In genomic region chr7:40134428-40135423, GRCh38 we compare ENCODE assay signal across 8 cellular contexts. TPM values are rescaled to one million over a fixed set of nuclear protein-coding genes. Genes with fewer than 3 reads are reported as not detected.
DNase-seq lines count a peak whose midpoint lies in the region; ATAC-seq and TF ChIP-seq lines count a peak whose summit lies in the region.

Gene MPLKIP, minus strand, starts transcription at chr7:40134622. Its CDS starts 55 bp downstream, at chr7:40134567.
Gene SUGCT, plus strand, starts transcription at chr7:40135005.

- peaks cover 3% of the 10 kb centered on the region for H3K4me1 ChIP-seq in endodermal cell (ENCODE audit: control insufficient read depth, insufficient read depth, low read length)
- H3K4me1 ChIP-seq in mesodermal cell (ENCODE audit: control insufficient read depth, insufficient read depth, low read length, poor library complexity, severe bottlenecking): no peaks in the 10 kb centered on the region

- peak; percentile 88 for ATAC-seq in GM21367 (IDR thresholded peaks at IDR 0.05; ENCODE audit: unreplicated experiment)

- WGBS in endodermal cell (ENCODE audit: insufficient coverage in 1 of 2, insufficient read length in 1 of 2), 2 experiments: 2 to 8% methylated on average over 36 to 90 of the region's 90 CpGs
- 0 to 2% methylated on average over 56 to 78 of the region's 90 CpGs for WGBS in mesodermal cell (ENCODE audit: insufficient coverage in 2 of 2), 2 experiments

- BruUV-seq in Calu3 (replicated peaks; lab: Mats Ljungman, UMichigan): no TSS peak

- H3K4me3 Mint-ChIP-seq in Calu3 (ENCODE audit: low read depth, unreplicated experiment): peak within 1 kb of the TSS; percentile 96
- peak within 1 kb of the TSS; percentile 88 for H3K4me3 Mint-ChIP-seq in endodermal cell

- H3K4me1 Mint-ChIP-seq in Calu3 (ENCODE audit: low read depth, unreplicated experiment) (peaks cover 24% of the 10 kb centered on the region), endodermal cell (peaks cover 4% of the 10 kb centered on the region)

- H3K36me3 ChIP-seq in endodermal cell (ENCODE audit: control insufficient read depth, insufficient read depth, low read length) (peaks cover 17% of the 10 kb centered on the region), mesodermal cell (ENCODE audit: control insufficient read depth, insufficient read depth, low read length) (peaks cover 12% of the 10 kb centered on the region)

- TF ChIP-seq CTCF in Calu3 (IDR thresholded peaks at IDR 0.05; ENCODE audit: unreplicated experiment) (peak; percentile 98), endodermal cell (conservative IDR thresholded peaks at IDR 0.05) (peak; percentile 98)

- H3K9me3 Mint-ChIP-seq in Calu3 (ENCODE audit: low read depth, unreplicated experiment) (no peaks in the 10 kb centered on the region), endodermal cell (no peaks in the 10 kb centered on the region)

- CTCF ChIA-PET in Calu3 (lab: Charles Lee): interaction anchor here (0.5 to 1.3 kb wide), 4 partner anchors 13 to 546 kb away, joined by 3 to 4 read pairs (median 3); no protein-coding TSS in a partner anchor

- H3K4me3 ChIP-seq in endodermal cell (ENCODE audit: low read length) (peak within 1 kb of the TSS; percentile 93), mesodermal cell (ENCODE audit: extremely low read depth, insufficient read depth, low read length, poor library complexity, severe bottlenecking) (peak within 1 kb of the TSS; percentile 93)

- H3K27me3 ChIP-seq in endodermal cell (ENCODE audit: control insufficient read depth, insufficient read depth, low read length, poor library complexity, severe bottlenecking): peaks cover 12% of the 10 kb centered on the region

- H3K27ac ChIP-seq in endodermal cell (ENCODE audit: low read depth, low read length): peak within 1 kb of the TSS; percentile 26
- H3K27ac ChIP-seq in mesodermal cell (ENCODE audit: low read depth, low read length, severe bottlenecking): peak within 1 kb of the TSS; percentile 89

- H3K36me3 Mint-ChIP-seq in Calu3 (ENCODE audit: insufficient read depth, unreplicated experiment): peaks cover 38% of the 10 kb centered on the region
- peaks cover 10% of the 10 kb centered on the region for H3K36me3 Mint-ChIP-seq in endodermal cell (ENCODE audit: low read depth)

- peak within 1 kb of the TSS; percentile 81 for H3K9ac ChIP-seq in endodermal cell (ENCODE audit: extremely low read depth, low read length, poor library complexity, severe bottlenecking)

- intact Hi-C loops in Calu3 (cut with micrococcal nuclease; ENCODE audit: unreplicated experiment): loop anchor here (10.0 kb wide), 1 partner anchor 240 kb away; no protein-coding TSS in a partner anchor

- H3K9me3 ChIP-seq in endodermal cell (ENCODE audit: control insufficient read depth, low read length) (no peaks in the 10 kb centered on the region), mesodermal cell (ENCODE audit: control insufficient read depth, low read length) (no peaks in the 10 kb centered on the region)

- H3K27me3 Mint-ChIP-seq in Calu3 (ENCODE audit: unreplicated experiment): no peaks in the 10 kb centered on the region
- peaks cover 15% of the 10 kb centered on the region for H3K27me3 Mint-ChIP-seq in endodermal cell (ENCODE audit: insufficient read depth)

- H3K27ac Mint-ChIP-seq in Calu3 (ENCODE audit: unreplicated experiment) (peak within 1 kb of the TSS; percentile 95), endodermal cell (peak within 1 kb of the TSS; percentile 99)

- DNase-seq in Calu3: peak; percentile 90
- DNase-seq in HT1080 (ENCODE audit: low read depth): peak; percentile 85
- peak; percentile 72 for DNase-seq in NOMO-1 treated with DMSO at 0.1 percent for 48 hours (lab: John Stamatoyannopoulos, UW; ENCODE audit: unreplicated experiment)
- DNase-seq in activated CD8-positive, alpha-beta memory T cell treated with anti-CD3 and anti-CD28 coated beads, Interleukin-2, amount 50 U/mL, for 1 hour (ENCODE audit: extremely low read depth): peak; percentile 68
- peak; percentile 94 for DNase-seq in endodermal cell
- DNase-seq in stimulated activated CD8-positive, alpha-beta memory T cell treated with anti-CD3 and anti-CD28 coated beads, Interleukin-15, amount 100 ng/mL, for 24 hours (ENCODE audit: low read depth): peak; percentile 73

RNA-seq across cellular contexts. Expression of gene MPLKIP, which starts in this region (rescaled TPM):
- total RNA-seq in Calu3 (2022): 59.1 and 62.7 TPM in 2 replicates
- 41.4 and 53.2 TPM in 2 replicates for total RNA-seq in HT1080 (2014; rRNA removed; shearing (Covaris generic))
- polyA plus RNA-seq in HT1080 (2015; cell fraction: cytosol; rRNA removed): 101 and 113 TPM in 2 replicates
- 63.1 and 68.9 TPM in 2 replicates for polyA plus RNA-seq in HT1080 (2015; cell fraction: nucleus; rRNA removed)
- 10 to 100 TPM; 43.5 to 53.5 TPM for total RNA-seq in endodermal cell
- polyA plus RNA-seq in endodermal cell (2013, experiment 1 of 2): 51.6 TPM
- polyA plus RNA-seq in endodermal cell (2013, experiment 2 of 2): 46.2 TPM
- polyA plus RNA-seq in mesodermal cell (2013, experiment 1 of 2): 45.3 TPM
- polyA plus RNA-seq in mesodermal cell (2013, experiment 2 of 2): 48.8 TPM

RNA-seq across cellular contexts. Expression of gene SUGCT, which starts in this region (rescaled TPM):
- total RNA-seq in Calu3 (2022) (1.6 and 3.5 TPM in 2 replicates), endodermal cell (1 to 10 TPM; 3.6 to 3.9 TPM)
- 6.6 and 13.1 TPM in 2 replicates for total RNA-seq in HT1080 (2014; rRNA removed; shearing (Covaris generic))
- 14.7 and 19.2 TPM in 2 replicates for polyA plus RNA-seq in HT1080 (2015; cell fraction: cytosol; rRNA removed)
- 4.3 and 6.4 TPM in 2 replicates for polyA plus RNA-seq in HT1080 (2015; cell fraction: nucleus; rRNA removed)
- 5.6 TPM for polyA plus RNA-seq in endodermal cell (2013, experiment 1 of 2)
- 5.9 TPM for polyA plus RNA-seq in endodermal cell (2013, experiment 2 of 2)
- polyA plus RNA-seq in mesodermal cell (2013, experiment 1 of 2): 8.8 TPM
- polyA plus RNA-seq in mesodermal cell (2013, experiment 2 of 2): 5.5 TPM

Comparison
In these comparisons a context has a peak if more than half of its experiments do, and no peak if none do; other contexts are left out.
1. Peak in every context shown above with its lines: DNase-seq, ATAC-seq, H3K4me3 ChIP-seq and H3K27ac ChIP-seq.